10 cellular contexts compared by ENCODE assay signal in genomic region chr9:136587944-136588662, GRCh38. TPM values are rescaled to one million over a fixed set of nuclear protein-coding genes. Genes with fewer than 3 reads are reported as not detected.
DNase-seq lines count a peak whose midpoint lies in the region; ATAC-seq and TF ChIP-seq lines count a peak whose summit lies in the region.
"Had no signal": no experiment of that assay in that cellular context is flagged by ENCODE, and none has a peak within 500 bp of the region (broad histone marks: within the 10 kb centered on the region; RNA-seq: fewer than 3 reads in every experiment).

No MANE protein-coding gene starts in this region.

- DNase-seq in Daoy (ENCODE audit: low read depth) (peak; percentile 51), Kasumi-1 (lab: John Stamatoyannopoulos, UW) (peak; percentile 60 to 64), neural crest cell (ENCODE audit: low read depth, low spot score) (peak; percentile 52), DMS153 treated with DMSO at 0.1 percent for 48 hours (lab: John Stamatoyannopoulos, UW; ENCODE audit: unreplicated experiment) (no peak), H4 (ENCODE audit: low spot score) (no peak), left lung (no peak)
- DNase-seq: NCI-H1105 had no signal

- peaks cover 22 to 52% of the 10 kb centered on the region in 2 donors for H3K4me1 ChIP-seq in left lung

- ATAC-seq in GM19328 (IDR thresholded peaks at IDR 0.05; ENCODE audit: unreplicated experiment) (no peak), left lung (no peak)

- H3K36me3 ChIP-seq in left lung, result no peaks in the 10 kb centered on the region
- H3K36me3 ChIP-seq: SJCRH30 had no signal

- no peaks in the 10 kb centered on the region for H3K9me3 ChIP-seq in left lung
- H3K9me3 ChIP-seq: SJCRH30 had no signal

- TF ChIP-seq CTCF in neural crest cell (conservative IDR thresholded peaks at IDR 0.05), result no peak
- TF ChIP-seq CTCF in left lung (IDR thresholded peaks at IDR 0.05), result no peak

- no peak overlapping the region for H3K4me3 ChIP-seq in left lung

- H3K4me3 Mint-ChIP-seq in dendritic cell treated with granulocyte-macrophage colony-stimulating factor and Interleukin-4, amounts not matched to agents 40 ng/mL and 50 ng/mL, for 4 days, result no peak overlapping the region
- H3K4me3 Mint-ChIP-seq in neural crest cell, result peak overlapping the region; percentile 69

- peak overlapping the region; percentile 28 for H3K27ac Mint-ChIP-seq in dendritic cell treated with granulocyte-macrophage colony-stimulating factor and Interleukin-4, amounts not matched to agents 40 ng/mL and 50 ng/mL, for 4 days
- peak overlapping the region; percentile 87 for H3K27ac Mint-ChIP-seq in neural crest cell (ENCODE audit: unreplicated experiment)

- intact Hi-C loops in dendritic cell treated with granulocyte-macrophage colony-stimulating factor and Interleukin-4, amounts not matched to agents 40 ng/mL and 50 ng/mL, for 4 days (cut with micrococcal nuclease), result loop anchor here (1.0 kb wide), 1 partner anchor 24 kb away; no protein-coding TSS in a partner anchor
- intact Hi-C loops in left lung (cut with DNase I), result no loop called here

- peaks cover 50% of the 10 kb centered on the region for H3K4me1 Mint-ChIP-seq in dendritic cell treated with granulocyte-macrophage colony-stimulating factor and Interleukin-4, amounts not matched to agents 40 ng/mL and 50 ng/mL, for 4 days (ENCODE audit: low read depth)
- peaks cover 52% of the 10 kb centered on the region for H3K4me1 Mint-ChIP-seq in neural crest cell

- peaks cover 0 to 16% of the 10 kb centered on the region in 2 donors for H3K27me3 ChIP-seq in left lung

- no peaks in the 10 kb centered on the region for H3K9me3 Mint-ChIP-seq in dendritic cell treated with granulocyte-macrophage colony-stimulating factor and Interleukin-4, amounts not matched to agents 40 ng/mL and 50 ng/mL, for 4 days
- H3K9me3 Mint-ChIP-seq in neural crest cell, result no peaks in the 10 kb centered on the region

- H3K36me3 Mint-ChIP-seq in dendritic cell treated with granulocyte-macrophage colony-stimulating factor and Interleukin-4, amounts not matched to agents 40 ng/mL and 50 ng/mL, for 4 days (ENCODE audit: low read depth), result no peaks in the 10 kb centered on the region
- H3K36me3 Mint-ChIP-seq in neural crest cell (ENCODE audit: low read depth), result no peaks in the 10 kb centered on the region

- H3K27ac ChIP-seq in left lung, result peak overlapping the region in 1 of 2 donors; percentile 3
- H3K27ac ChIP-seq: SJCRH30 had no signal

- peaks cover 60% of the 10 kb centered on the region for H3K27me3 Mint-ChIP-seq in dendritic cell treated with granulocyte-macrophage colony-stimulating factor and Interleukin-4, amounts not matched to agents 40 ng/mL and 50 ng/mL, for 4 days
- H3K27me3 Mint-ChIP-seq in neural crest cell (ENCODE audit: low read depth), result no peaks in the 10 kb centered on the region

RNA-seq across cellular contexts. Expression of gene NOTCH1, which starts 42.3 kb away (rescaled TPM):
- total RNA-seq in Daoy (2014; rRNA removed; shearing (Covaris generic)), result 4.4 and 8.7 TPM in 2 replicates
- total RNA-seq in neural crest cell (99.0 and 99.7 TPM in 2 replicates), left lung (100 to 1,000 TPM in 1 of 2 donors, 10 to 100 TPM in 1; 65.1 to 102 TPM)
- total RNA-seq in H4 (2014; rRNA removed; shearing (Covaris generic)), result 2.4 and 3.2 TPM in 2 replicates

Comparison
In these comparisons a context has a peak if more than half of its experiments do, and no peak if none do; other contexts are left out.
1. DNase-seq: peak in Daoy (single experiment), Kasumi-1 (2 of 2) and neural crest cell (single experiment); none in DMS153 treated with DMSO at 0.1 percent for 48 hours (single experiment), H4 (single experiment) and left lung (0 of 2).